In genomic region chr5:131263648-131264452, GRCh38 we compare ENCODE assay signal across 8 cellular contexts. TPM values are rescaled to one million over a fixed set of nuclear protein-coding genes. Genes with fewer than 3 reads are reported as not detected.
DNase-seq lines count a peak whose midpoint lies in the region; ATAC-seq and TF ChIP-seq lines count a peak whose summit lies in the region.

TSS of gene CDC42SE2 (plus strand) at chr5:131264053. CDS start at chr5:131359494, 95,441 bp downstream.

- peak within 1 kb of the TSS; percentile 92 for H3K4me2 ChIP-seq in OCI-LY1 (ENCODE audit: low read length)

- H4K20me1 ChIP-seq in OCI-LY1 (ENCODE audit: insufficient read depth, low read length): no peaks in the 10 kb centered on the region

- peak within 1 kb of the TSS; percentile 91 for H3K27ac ChIP-seq in OCI-LY1 (ENCODE audit: low read depth, low read length, poor library complexity, severe bottlenecking)
- peak within 1 kb of the TSS; percentile 67 for H3K27ac ChIP-seq in epithelial cell of prostate

- no peaks in the 10 kb centered on the region for H3K9me2 ChIP-seq in OCI-LY1 (ENCODE audit: low read depth, low read length)

- peaks cover 60% of the 10 kb centered on the region for H3K4me1 ChIP-seq in OCI-LY1 (ENCODE audit: insufficient read depth, low read length, severe bottlenecking)

- DNase-seq in COR-L47 (lab: John Stamatoyannopoulos, UW) (peak; percentile 84), HPDE6-E6E7 (ENCODE audit: extremely low spot score) (peak; percentile 72), activated T-cell treated with anti-CD3 and anti-CD28 coated beads for 48 hours (ENCODE audit: low read depth) (peak; percentile 89), epithelial cell of prostate (ENCODE audit: low read depth, low spot score) (peak; percentile 31), mucosa of gallbladder (ENCODE audit: low spot score) (peak; percentile 83)
- peak; percentile 56 to 70 for DNase-seq in stimulated activated CD8-positive, alpha-beta memory T cell treated with anti-CD3 and anti-CD28 coated beads, Interleukin-4, amount 100 ng/mL, for 4 hours (ENCODE audit: low read depth in 2 of 2, low spot score in 1 of 2)

- peaks cover 41% of the 10 kb centered on the region for H3K79me2 ChIP-seq in OCI-LY1 (ENCODE audit: insufficient read depth, low read length)

- H3K9me3 ChIP-seq in OCI-LY1 (ENCODE audit: low read length): no peaks in the 10 kb centered on the region

- H3K27me3 ChIP-seq in OCI-LY1 (ENCODE audit: insufficient read depth, low read length): no peaks in the 10 kb centered on the region

- peak within 1 kb of the TSS; percentile 83 for H3K4me3 ChIP-seq in OCI-LY1 (ENCODE audit: low read depth, low read length, poor library complexity, severe bottlenecking)

- peak within 1 kb of the TSS; percentile 97 for H3K9ac ChIP-seq in OCI-LY1 (ENCODE audit: low read length)

- ATAC-seq in GM19467 (IDR thresholded peaks at IDR 0.05; ENCODE audit: unreplicated experiment): peak; percentile 77

- TF ChIP-seq CTCF in OCI-LY1 (IDR thresholded peaks at IDR 0.05; ENCODE audit: low read length): no peak

- H3F3A ChIP-seq in OCI-LY1 (ENCODE audit: insufficient read depth, low read length): peaks cover 4% of the 10 kb centered on the region; the same call in 1 of the 2 replicates

- H3K36me3 ChIP-seq in OCI-LY1 (ENCODE audit: insufficient read depth, low read length): peaks cover 15% of the 10 kb centered on the region; the same call in 1 of the 2 replicates

- H2AFZ ChIP-seq in OCI-LY1 (ENCODE audit: low read length): no peak within 1 kb of the TSS

RNA-seq across cellular contexts. Expression of gene CDC42SE2, which starts in this region (rescaled TPM):
- 47.6 TPM for total RNA-seq in mucosa of gallbladder

Comparison
In these comparisons a context has a peak if more than half of its experiments do, and no peak if none do; other contexts are left out.
1. Peak in every context shown above with its lines: DNase-seq, ATAC-seq, H3K4me3 ChIP-seq and H3K27ac ChIP-seq.
2. DNase-seq: peak in every context shown above with its lines; median percentile 89 in activated T-cell treated with anti-CD3 and anti-CD28 coated beads for 48 hours; 84 in COR-L47; 83 in mucosa of gallbladder; 72 in HPDE6-E6E7; 63 in stimulated activated CD8-positive, alpha-beta memory T cell treated with anti-CD3 and anti-CD28 coated beads, Interleukin-4, amount 100 ng/mL, for 4 hours; 31 in epithelial cell of prostate.